1 cellular context compared by ENCODE assay signal in the genomic region with DNA sequence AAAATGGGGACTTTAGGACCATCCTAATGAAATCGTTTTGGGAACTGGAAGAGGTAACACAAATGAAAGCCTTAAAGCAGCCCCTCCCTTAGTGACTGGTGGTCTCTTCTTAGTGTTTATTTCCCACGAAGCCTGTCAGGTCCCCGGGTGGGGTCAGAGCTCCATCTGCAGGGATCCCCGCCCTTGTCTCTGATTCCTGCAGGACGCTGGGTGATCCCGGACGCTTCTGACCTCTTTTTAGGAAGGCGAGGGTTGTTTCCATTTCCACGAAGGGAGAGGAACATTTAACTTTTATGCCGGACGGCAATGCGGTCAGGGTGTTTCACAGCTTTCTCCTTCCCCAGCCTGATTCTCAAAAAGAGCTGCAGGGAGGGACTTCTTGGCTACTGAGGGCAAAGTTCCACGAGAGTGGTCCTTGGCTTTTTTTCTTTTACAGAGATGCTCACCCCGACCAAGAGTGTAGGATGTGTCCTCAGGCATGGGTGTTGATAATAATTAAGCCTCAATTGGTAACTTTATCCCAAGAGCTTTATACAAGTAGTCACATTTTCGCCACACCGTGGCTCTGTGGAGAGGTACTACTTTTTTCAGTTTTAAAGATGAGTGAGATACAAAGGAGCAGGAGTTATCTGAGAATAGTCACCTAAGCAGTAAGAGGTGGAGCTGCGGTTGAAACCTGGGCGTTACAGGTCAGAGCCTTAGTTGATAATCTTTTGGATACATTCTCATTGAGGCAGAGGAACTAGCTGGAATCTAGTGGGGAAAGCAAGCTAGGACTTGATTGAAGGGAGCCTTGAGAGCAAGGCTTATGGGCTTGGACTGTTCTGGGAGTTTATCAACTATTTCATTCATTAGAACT.
TF ChIP-seq lines count a peak whose summit lies in the region.

No MANE protein-coding gene starts in this region.

TF ChIP-seq in HepG2, 621 proteins besides CTCF, POLR2A, EP300 and RAD21:
- no peak for TF ChIP-seq ZNF333 (CRISPR knock-in tag; IDR thresholded peaks at IDR 0.05; ENCODE audit: borderline replicate concordance)
- TF ChIP-seq IRF2 (CRISPR knock-in tag; IDR thresholded peaks at IDR 0.05), result 0 out of 2 replicates have a peak, but pooled peaks have one; percentile 9
- TF ChIP-seq STAG1 (CRISPR knock-in tag; IDR thresholded peaks at IDR 0.05), result peak; percentile 29; the same call in 1 of the 2 replicates
- no peak for TF ChIP-seq RFXAP (CRISPR knock-in tag; IDR thresholded peaks at IDR 0.05; ENCODE audit: borderline replicate concordance)
TF ChIP-seq in HepG2: peak in this region for 2.
